21 cellular contexts compared by ENCODE assay signal in genomic region chr15:74381190-74381453, GRCh38. TPM values are rescaled to one million over a fixed set of nuclear protein-coding genes. Genes with fewer than 3 reads are reported as not detected.
"Had no signal": no experiment of that assay in that cellular context is flagged by ENCODE, and none has a peak within 500 bp of the region (broad histone marks: within the 10 kb centered on the region; RNA-seq: fewer than 3 reads in every experiment).

No MANE protein-coding gene starts in this region.

- H3K4me3 Mint-ChIP-seq: endodermal cell, neural progenitor cell had no signal

- ATAC-seq: body of pancreas; gastroesophageal sphincter; naive thymus-derived CD4-positive, alpha-beta T cell; SK-N-SH treated with all-trans-retinoic acid at 6 μM for 48 hours had no signal

- H3K36me3 Mint-ChIP-seq: naive thymus-derived CD4-positive, alpha-beta T cell; neural progenitor cell had no signal

- H3K27me3 Mint-ChIP-seq: naive thymus-derived CD4-positive, alpha-beta T cell had no signal

- H3K27ac ChIP-seq: body of pancreas, cardiac muscle cell, esophagus squamous epithelium, gastroesophageal sphincter, neural progenitor cell, spleen, stomach, upper lobe of left lung had no signal

- DNase-seq: activated CD4-positive, alpha-beta T cell treated with anti-CD3 and anti-CD28 coated beads for 1 hour; activated CD4-positive, alpha-beta T cell treated with anti-CD3 and anti-CD28 coated beads, Interleukin-2, amount 50 U/mL, for 4 hours; body of pancreas; cortex of kidney; endodermal cell; esophagus squamous epithelium; head of caudate nucleus; hypothalamus; naive thymus-derived CD4-positive, alpha-beta T cell; retina; SIG-M5; stimulated activated CD4-positive, alpha-beta T cell treated with anti-CD3 and anti-CD28 coated beads, Interleukin-4, amount 100 ng/mL, for 1 hour; stomach; T-helper 9 cell; upper lobe of left lung had no signal

- H3K27ac Mint-ChIP-seq: endodermal cell; naive thymus-derived CD4-positive, alpha-beta T cell; neural progenitor cell had no signal

- H3K9me3 Mint-ChIP-seq: endodermal cell; naive thymus-derived CD4-positive, alpha-beta T cell; neural progenitor cell had no signal

RNA-seq across cellular contexts. Expression of gene CYP11A1, which starts 13.7 kb away (rescaled TPM):
- total RNA-seq: temporal lobe had no signal
